ENCODE assay signal across 8 cellular contexts in genomic region chr16:56013962-56014552, GRCh38.
DNase-seq lines count a peak whose midpoint lies in the region; ATAC-seq and TF ChIP-seq lines count a peak whose summit lies in the region.

No MANE protein-coding gene starts in this region.

- H3F3A ChIP-seq in GM23338 (replicated peaks; ENCODE audit: low read depth) (no peaks in the 10 kb centered on the region), PC-3 (ENCODE audit: low read length, unreplicated experiment) (no peaks in the 10 kb centered on the region)

- no peak overlapping the region for H3K4me2 ChIP-seq in GM23338
- no peak overlapping the region for H3K4me2 ChIP-seq in PC-3 (ENCODE audit: low read length)

- POLR2A ChIA-PET in PC-3 (lab: Charles Lee; ENCODE audit: unreplicated experiment): no interaction called here

- no peaks in the 10 kb centered on the region for H3K27me3 ChIP-seq in GM23338 (ENCODE audit: insufficient read depth)
- H3K27me3 ChIP-seq in PC-3 (ENCODE audit: low read length): no peaks in the 10 kb centered on the region
- no peaks in the 10 kb centered on the region for H3K27me3 ChIP-seq in body of pancreas

- no peaks in the 10 kb centered on the region for H3K9me3 ChIP-seq in PC-3 (ENCODE audit: low read length)
- no peaks in the 10 kb centered on the region for H3K9me3 ChIP-seq in body of pancreas
- H3K9me3 ChIP-seq in mucosa of descending colon: no peaks in the 10 kb centered on the region

- 12 to 17% methylated on average over 6 of the region's 6 CpGs for WGBS in body of pancreas, 2 donors

- BruUV-seq in PC-3 (replicated peaks; lab: Mats Ljungman, UMichigan): no TSS peak

- no peak overlapping the region for H3K27ac ChIP-seq in GM23338 (ENCODE audit: low read depth)
- H3K27ac ChIP-seq in PC-3 (ENCODE audit: low read length): no peak overlapping the region
- no peak overlapping the region for H3K27ac ChIP-seq in body of pancreas

- DNase-seq in GM23338 (ENCODE audit: low spot score) (peak; percentile 90), PC-3 (peak; percentile 27), body of pancreas (peak in 3 of 4 donors; percentile 8 to 38 (median 13)), mucosa of descending colon (peak in 2 of 3 donors; percentile 40 to 58), germinal center (ENCODE audit: low spot score) (no peak)

- no peaks in the 10 kb centered on the region for H3K4me1 Mint-ChIP-seq in GM23338

- H3K4me3 ChIP-seq in GM23338: no peak overlapping the region
- H3K4me3 ChIP-seq in PC-3 (ENCODE audit: low read length): no peak overlapping the region
- H3K4me3 ChIP-seq in body of pancreas: no peak overlapping the region
- no peak overlapping the region for H3K4me3 ChIP-seq in mucosa of descending colon

- intact Hi-C loops in PC-3 (cut with micrococcal nuclease) (no loop called here), body of pancreas (cut with DNase I) (no loop called here), mucosa of descending colon (cut with DNase I, micrococcal nuclease) (no loop called here)

- H3K36me3 ChIP-seq in GM23338 (ENCODE audit: insufficient read depth) (no peaks in the 10 kb centered on the region), PC-3 (ENCODE audit: low read depth, low read length) (no peaks in the 10 kb centered on the region), body of pancreas (replicated peaks in 1 of 2; ENCODE audit: insufficient read depth in 1 of 2, low read depth in 2 of 2) (no peaks in the 10 kb centered on the region), mucosa of descending colon (ENCODE audit: low read depth) (no peaks in the 10 kb centered on the region)

- no peaks in the 10 kb centered on the region for H3K9me3 Mint-ChIP-seq in GM23338

- H3K4me1 ChIP-seq in GM23338 (ENCODE audit: insufficient read depth) (no peaks in the 10 kb centered on the region), PC-3 (ENCODE audit: insufficient read depth, low read length) (no peaks in the 10 kb centered on the region), body of pancreas (no peaks in the 10 kb centered on the region), mucosa of descending colon (ENCODE audit: low read depth) (no peaks in the 10 kb centered on the region)

- H3K4me3 Mint-ChIP-seq in GM23338: no peak overlapping the region

- H3K27me3 Mint-ChIP-seq in GM23338 (ENCODE audit: insufficient read depth, low read depth, poor library complexity): no peaks in the 10 kb centered on the region

- H2AFZ ChIP-seq in GM23338 (no peak overlapping the region), PC-3 (ENCODE audit: low read length) (no peak overlapping the region)

- TF ChIP-seq POLR2A in body of pancreas (IDR thresholded peaks at IDR 0.05): no peak

- H3K9me2 ChIP-seq in GM23338 (ENCODE audit: insufficient read depth) (peaks cover 8% of the 10 kb centered on the region), PC-3 (replicated peaks; ENCODE audit: low read length) (no peaks in the 10 kb centered on the region)

- H3K27ac Mint-ChIP-seq in GM23338: no peak overlapping the region

- ATAC-seq in GM23338: peak; percentile 99
- ATAC-seq in PC-3: no peak
- no peak for ATAC-seq in body of pancreas
- ATAC-seq in mucosa of descending colon: no peak
- ATAC-seq in GM21786 (IDR thresholded peaks at IDR 0.05; ENCODE audit: unreplicated experiment): no peak
- ATAC-seq in GM18868 (IDR thresholded peaks at IDR 0.05; ENCODE audit: unreplicated experiment): no peak
- ATAC-seq in HG03469 (IDR thresholded peaks at IDR 0.05; ENCODE audit: unreplicated experiment): no peak

- TF ChIP-seq CTCF in GM23338 (conservative IDR thresholded peaks at IDR 0.05; ENCODE audit: low read depth in 2 of 2) (no peak), PC-3 (conservative IDR thresholded peaks at IDR 0.05; ENCODE audit: low read depth, low read length) (no peak), body of pancreas (IDR thresholded peaks at IDR 0.05) (no peak), mucosa of descending colon (IDR thresholded peaks at IDR 0.05) (no peak)

- no peak overlapping the region for H3K9ac ChIP-seq in PC-3 (ENCODE audit: low read length)

- CTCF ChIA-PET in PC-3 (lab: Charles Lee): no interaction called here

- H4K20me1 ChIP-seq in GM23338 (replicated peaks; ENCODE audit: insufficient read depth) (no peaks in the 10 kb centered on the region), PC-3 (ENCODE audit: low read length) (no peaks in the 10 kb centered on the region)

- H3K79me2 ChIP-seq in GM23338 (replicated peaks; ENCODE audit: insufficient read depth): no peaks in the 10 kb centered on the region
- no peaks in the 10 kb centered on the region for H3K79me2 ChIP-seq in PC-3 (ENCODE audit: low read length)

- no peaks in the 10 kb centered on the region for H3K36me3 Mint-ChIP-seq in GM23338 (ENCODE audit: low read depth)

TF ChIP-seq in GM23338, 12 proteins besides CTCF, POLR2A, EP300 and RAD21 (continues in another document):
- TF ChIP-seq ZNF462 (CRISPR knock-in tag; IDR thresholded peaks at IDR 0.05) (peak; percentile 69), ZNF331 (CRISPR knock-in tag; IDR thresholded peaks at IDR 0.05; ENCODE audit: low read depth) (no peak), CREB1 (CRISPR knock-in tag; IDR thresholded peaks at IDR 0.05; ENCODE audit: low read depth) (peak; percentile 51; the same call in 1 of the 2 replicates)
